Comparison of ENCODE assay signal across 9 cellular contexts in the genomic region with DNA sequence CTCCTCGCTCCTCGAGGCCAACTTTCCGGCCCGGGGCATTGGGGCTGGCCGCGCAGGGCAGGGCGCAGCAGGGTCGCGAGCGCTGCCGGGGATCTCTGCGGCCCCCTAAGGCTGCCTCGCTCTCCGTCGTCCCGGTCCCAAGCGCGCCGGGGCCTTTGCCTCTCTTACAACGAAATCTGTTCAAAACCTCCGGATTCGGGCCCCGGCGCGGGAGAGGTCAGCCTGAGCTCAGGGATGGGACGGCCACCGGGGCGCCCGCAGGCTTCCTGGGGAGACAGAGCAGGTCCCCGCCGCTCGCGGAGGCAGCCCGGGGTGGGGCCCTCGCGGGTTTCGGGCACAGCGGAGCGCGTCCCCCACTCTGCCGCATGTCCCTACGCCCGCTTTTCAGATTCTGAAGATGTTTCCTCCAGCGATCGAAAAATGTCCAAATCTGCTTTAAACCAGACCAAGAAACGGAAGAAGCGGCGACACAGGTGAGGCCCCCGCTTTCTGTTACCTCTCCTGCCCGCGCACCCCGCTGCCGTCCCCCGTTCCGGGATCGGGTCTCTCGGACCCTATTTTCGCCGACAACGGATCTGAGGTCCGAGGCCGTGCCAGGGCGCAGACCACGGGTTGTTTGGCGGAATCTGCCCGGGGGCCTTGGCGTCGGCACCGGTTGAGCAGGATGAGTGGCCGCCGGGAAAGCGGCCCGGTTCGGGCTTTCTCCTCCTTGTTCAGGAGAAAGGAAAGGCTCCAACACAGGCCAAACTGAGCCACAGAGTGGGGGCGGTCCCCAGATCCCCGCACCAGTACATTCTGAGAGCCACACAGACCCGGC. TPM values are rescaled to one million over a fixed set of nuclear protein-coding genes. Genes with fewer than 3 reads are reported as not detected.
DNase-seq lines count a peak whose midpoint lies in the region; ATAC-seq and TF ChIP-seq lines count a peak whose summit lies in the region.
"Had no signal": no experiment of that assay in that cellular context is flagged by ENCODE, and none has a peak within 500 bp of the region (broad histone marks: within the 10 kb centered on the region; RNA-seq: fewer than 3 reads in every experiment).

No MANE protein-coding gene starts in this region.

- TF ChIP-seq CTCF in hepatocyte (IDR thresholded peaks at IDR 0.05; ENCODE audit: poor library complexity) (no peak), BE2C (IDR thresholded peaks at IDR 0.05; ENCODE audit: low read depth, low read length) (no peak)

- no peaks in the 10 kb centered on the region for H3K9me2 ChIP-seq in hepatocyte (replicated peaks; ENCODE audit: insufficient read depth)

- H4K20me1 ChIP-seq in hepatocyte (ENCODE audit: insufficient read depth, poor library complexity, severe bottlenecking), result no peaks in the 10 kb centered on the region

- peak overlapping the region; percentile 22 for H3K4me3 Mint-ChIP-seq in activated CD8-positive, alpha-beta T cell treated with anti-CD3 and anti-CD28 coated beads, Interleukin-2, amount 10 ng/mL, durations not matched to agents 7 days and 5 days

- H3K4me1 ChIP-seq in hepatocyte (ENCODE audit: insufficient read depth), result peaks cover 15% of the 10 kb centered on the region
- H3K4me1 ChIP-seq in skeletal muscle satellite cell (ENCODE audit: control insufficient read depth, insufficient read depth, low read length), result peaks cover 9% of the 10 kb centered on the region
- no peaks in the 10 kb centered on the region for H3K4me1 ChIP-seq in BE2C

- H3K9me3 Mint-ChIP-seq in activated CD8-positive, alpha-beta T cell treated with anti-CD3 and anti-CD28 coated beads, Interleukin-2, amount 10 ng/mL, durations not matched to agents 7 days and 5 days (ENCODE audit: insufficient read depth), result no peaks in the 10 kb centered on the region

- no peaks in the 10 kb centered on the region for H3K79me2 ChIP-seq in hepatocyte

- H3K4me3 ChIP-seq in hepatocyte (no peak overlapping the region), skeletal muscle satellite cell (ENCODE audit: low read length) (peak overlapping the region; percentile 13), BE2C (ENCODE audit: low read depth, low read length) (no peak overlapping the region)

- peaks cover 74% of the 10 kb centered on the region for H3K27me3 Mint-ChIP-seq in activated CD8-positive, alpha-beta T cell treated with anti-CD3 and anti-CD28 coated beads, Interleukin-2, amount 10 ng/mL, durations not matched to agents 7 days and 5 days (ENCODE audit: low read depth)

- CTCF ChIA-PET in activated CD8-positive, alpha-beta T cell treated with anti-CD3 and anti-CD28 coated beads, Interleukin-2, amount 10 ng/mL, durations not matched to agents 7 days and 5 days (lab: Charles Lee), result interaction anchor here (2.2 kb wide), 1 partner anchor 16 kb away, joined by 6 read pairs; no protein-coding TSS in a partner anchor

- peak overlapping the region; percentile 73 for H3K4me2 ChIP-seq in hepatocyte
- peak overlapping the region; percentile 67 for H3K4me2 ChIP-seq in skeletal muscle satellite cell (ENCODE audit: low read length)

- H3K27ac ChIP-seq in hepatocyte, result no peak overlapping the region

- no peak overlapping the region for H3K27ac Mint-ChIP-seq in activated CD8-positive, alpha-beta T cell treated with anti-CD3 and anti-CD28 coated beads, Interleukin-2, amount 10 ng/mL, durations not matched to agents 7 days and 5 days

- 3% methylated on average over 77 of the region's 77 CpGs for WGBS in hepatocyte (ENCODE audit: low lambda C conversion rate, missing lambda C conversion rate)

- no peaks in the 10 kb centered on the region for H3K9me3 ChIP-seq in hepatocyte (ENCODE audit: low read depth)
- no peaks in the 10 kb centered on the region for H3K9me3 ChIP-seq in skeletal muscle satellite cell (replicated peaks; ENCODE audit: low read length)
- no peaks in the 10 kb centered on the region for H3K9me3 ChIP-seq in BE2C

- H3K4me1 Mint-ChIP-seq in activated CD8-positive, alpha-beta T cell treated with anti-CD3 and anti-CD28 coated beads, Interleukin-2, amount 10 ng/mL, durations not matched to agents 7 days and 5 days (ENCODE audit: low read depth), result peaks cover 13% of the 10 kb centered on the region

- H3K27me3 ChIP-seq in hepatocyte (peaks cover 96% of the 10 kb centered on the region), skeletal muscle satellite cell (ENCODE audit: control insufficient read depth, insufficient read depth, low read length) (peaks cover 90% of the 10 kb centered on the region), BE2C (peaks cover 99% of the 10 kb centered on the region)

- ATAC-seq in activated CD8-positive, alpha-beta T cell treated with anti-CD3 and anti-CD28 coated beads, Interleukin-2, amount 10 ng/mL, durations not matched to agents 7 days and 5 days, result peak; percentile 46
- ATAC-seq in HG03196 (IDR thresholded peaks at IDR 0.05; ENCODE audit: unreplicated experiment), result no peak

- POLR2A ChIA-PET in activated CD8-positive, alpha-beta T cell treated with anti-CD3 and anti-CD28 coated beads, Interleukin-2, amount 10 ng/mL, durations not matched to agents 7 days and 5 days (lab: Charles Lee), result no interaction called here

- H3K36me3 ChIP-seq in hepatocyte (replicated peaks; ENCODE audit: insufficient read depth, low read depth) (no peaks in the 10 kb centered on the region), skeletal muscle satellite cell (ENCODE audit: insufficient read depth, low read length) (no peaks in the 10 kb centered on the region), BE2C (no peaks in the 10 kb centered on the region)

- peak; percentile 16 for DNase-seq in GM19238 (ENCODE audit: insufficient read length, low spot score)
- no peak for DNase-seq in activated CD8-positive, alpha-beta T cell treated with anti-CD3 and anti-CD28 coated beads, Interleukin-2, amount 10 ng/mL, durations not matched to agents 7 days and 5 days
- no peak for DNase-seq in hepatocyte (ENCODE audit: low spot score)
- no peak for DNase-seq in BE2C
- no peak for DNase-seq in NCI-H128 (lab: John Stamatoyannopoulos, UW; ENCODE audit: unreplicated experiment)
- DNase-seq in COLO829 (ENCODE audit: low spot score), result no peak

- peak overlapping the region; percentile 78 for H2AFZ ChIP-seq in hepatocyte

- no peaks in the 10 kb centered on the region for H3K36me3 Mint-ChIP-seq in activated CD8-positive, alpha-beta T cell treated with anti-CD3 and anti-CD28 coated beads, Interleukin-2, amount 10 ng/mL, durations not matched to agents 7 days and 5 days (ENCODE audit: low read depth)

- no peak overlapping the region for H3K9ac ChIP-seq in skeletal muscle satellite cell (ENCODE audit: low read depth, low read length)

RNA-seq across cellular contexts. Expression of a gene that starts 1.8 kb away (rescaled TPM):
- not detected for total RNA-seq in activated CD8-positive, alpha-beta T cell treated with anti-CD3 and anti-CD28 coated beads, Interleukin-2, amount 10 ng/mL, durations not matched to agents 7 days and 5 days
- not detected in 2 replicates for total RNA-seq in hepatocyte
- not detected in 2 replicates for polyA plus RNA-seq in hepatocyte
- total RNA-seq in skeletal muscle satellite cell (2012; rRNA removed), result not detected in 2 replicates
- polyA plus RNA-seq in BE2C (2012; ENCODE audit: insufficient read depth, insufficient read length, low read depth), result not detected
- total RNA-seq: fibroblast of lung had no signal
- polyA plus RNA-seq: fibroblast of lung had no signal
